In the genomic region with DNA sequence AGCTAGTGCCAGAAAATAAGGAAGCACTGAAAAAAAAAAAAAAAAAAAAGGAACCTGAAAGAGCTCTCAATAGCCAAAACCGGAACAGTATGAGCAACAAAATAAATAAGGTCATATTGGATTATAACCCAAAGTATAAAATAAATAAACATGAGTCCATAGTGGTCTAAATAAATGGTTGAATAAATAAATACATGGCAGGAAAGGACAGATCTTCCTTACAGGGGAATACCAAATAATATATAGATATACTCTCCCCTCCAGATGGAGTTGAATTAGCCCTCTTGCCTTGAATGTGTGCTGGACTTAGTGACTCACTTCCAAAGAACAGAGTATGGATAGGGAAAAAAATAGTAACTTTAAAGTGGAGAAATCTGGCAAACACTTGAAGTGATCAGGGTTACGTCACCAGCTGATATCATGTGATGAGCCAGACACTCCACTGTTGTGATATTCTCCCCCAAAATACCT, we compare ENCODE assay signal across 1 cellular context.
A peak's percentile ranks its signal among the peaks of the same experiment; 100 is the strongest.
TF ChIP-seq lines count a peak whose summit lies in the region.

No MANE protein-coding gene starts in this region.

TF ChIP-seq in endothelial cell of umbilical vein, 7 proteins besides CTCF, POLR2A, EP300 and RAD21:
- TF ChIP-seq GATA2 (IDR thresholded peaks at IDR 0.05; ENCODE audit: insufficient read depth, insufficient read length, low read depth, low read length) (no peak), EZH2 (IDR thresholded peaks at IDR 0.05; ENCODE audit: borderline replicate concordance, low read depth, low read length, severe bottlenecking) (no peak), JUN (IDR thresholded peaks at IDR 0.05; ENCODE audit: borderline replicate concordance, insufficient read depth, insufficient read length, low read depth) (peak; percentile 47), MYC (IDR thresholded peaks at IDR 0.05; ENCODE audit: low read depth, low read length) (no peak), FOS (IDR thresholded peaks at IDR 0.05; ENCODE audit: borderline replicate concordance, insufficient read depth, low read length) (peak; percentile 33), POLR2AphosphoS5 (IDR thresholded peaks at IDR 0.05; ENCODE audit: insufficient read depth, low read depth, low read length) (no peak)
- TF ChIP-seq, protein P1, sequence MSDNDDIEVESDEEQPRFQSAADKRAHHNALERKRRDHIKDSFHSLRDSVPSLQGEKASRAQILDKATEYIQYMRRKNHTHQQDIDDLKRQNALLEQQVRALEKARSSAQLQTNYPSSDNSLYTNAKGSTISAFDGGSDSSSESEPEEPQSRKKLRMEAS (IDR thresholded peaks at IDR 0.05; ENCODE audit: insufficient read depth, insufficient read length), result no peak
